ENCODE assay signal across 12 cellular contexts in the genomic region with DNA sequence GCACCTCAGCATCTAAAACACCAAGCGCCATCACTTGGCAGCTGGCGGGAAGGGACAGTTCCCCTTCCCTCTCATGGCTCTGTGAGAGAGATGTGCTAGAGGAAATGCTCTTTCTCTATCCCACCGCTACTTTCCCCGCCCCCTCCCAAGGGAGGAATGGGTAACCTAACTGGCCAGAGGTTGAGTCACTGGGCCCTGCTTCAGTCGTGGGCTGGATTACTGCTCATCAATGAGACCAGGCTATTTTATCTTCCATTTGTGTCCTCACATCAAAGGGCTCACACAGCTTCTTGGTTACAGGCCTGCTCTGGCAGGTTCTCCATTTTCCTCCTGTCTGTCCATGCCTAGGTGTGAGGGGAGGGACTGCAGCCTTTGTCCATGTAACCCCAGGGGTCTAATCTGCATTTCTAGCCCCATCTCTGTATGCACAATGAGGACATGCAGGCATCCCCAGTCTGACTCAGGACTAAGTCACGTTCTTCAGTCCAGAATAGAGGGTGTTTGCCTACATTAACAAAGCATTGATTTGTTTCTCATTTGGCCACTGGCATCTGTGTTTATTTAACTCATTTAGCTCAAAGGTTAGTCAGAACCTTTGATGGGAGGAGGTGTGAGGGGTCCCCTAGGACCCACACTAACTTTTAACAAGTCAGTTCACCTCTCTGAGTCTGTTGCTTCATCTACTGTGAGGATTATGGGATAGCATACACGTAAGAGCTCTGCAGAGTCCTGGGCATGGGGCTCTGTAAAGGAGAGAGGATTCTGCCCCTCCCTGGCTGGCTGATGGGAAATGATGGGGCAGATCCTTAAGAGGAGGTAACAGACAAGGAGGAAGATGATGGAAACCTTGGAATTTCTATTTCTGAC.
A peak's percentile ranks its signal among the peaks of the same experiment; 100 is the strongest.
DNase-seq lines count a peak whose midpoint lies in the region; ATAC-seq and TF ChIP-seq lines count a peak whose summit lies in the region.
"Had no signal": no experiment of that assay in that cellular context is flagged by ENCODE, and none has a peak within 500 bp of the region (broad histone marks: within the 10 kb centered on the region; RNA-seq: fewer than 3 reads in every experiment).

No MANE protein-coding gene starts in this region.

- H3K4me3 Mint-ChIP-seq in progenitor cell of endocrine pancreas (ENCODE audit: low read depth): no peak overlapping the region
- no peak overlapping the region for H3K4me3 Mint-ChIP-seq in activated CD4-positive, alpha-beta T cell treated with anti-CD3 and anti-CD28 coated beads, Interleukin-2, amount 10 ng/mL, durations not matched to agents 7 days and 5 days
- H3K4me3 Mint-ChIP-seq: naive thymus-derived CD4-positive, alpha-beta T cell had no signal

- H3K27ac ChIP-seq in Panc1 (ENCODE audit: low read length): no peak overlapping the region
- no peak overlapping the region for H3K27ac ChIP-seq in upper lobe of right lung
- H3K27ac ChIP-seq: gastrocnemius medialis had no signal

- H3K4me3 ChIP-seq in Panc1 (ENCODE audit: low read depth in 2 of 2, low read length in 2 of 2): no peak overlapping the region
- no peak overlapping the region for H3K4me3 ChIP-seq in upper lobe of right lung
- H3K4me3 ChIP-seq: gastrocnemius medialis had no signal

- peaks cover 11% of the 10 kb centered on the region for H3K4me1 Mint-ChIP-seq in progenitor cell of endocrine pancreas (ENCODE audit: low read depth)
- H3K4me1 Mint-ChIP-seq in activated CD4-positive, alpha-beta T cell treated with anti-CD3 and anti-CD28 coated beads, Interleukin-2, amount 10 ng/mL, durations not matched to agents 7 days and 5 days: peaks cover 6% of the 10 kb centered on the region

- in situ Hi-C loops in Panc1 (cut with HindIII; ENCODE audit: low pct_unique_long_range_greater_than_20kb, low sequenced_read_pairs): no loop called here

- no peaks in the 10 kb centered on the region for H3K9me3 Mint-ChIP-seq in progenitor cell of endocrine pancreas (ENCODE audit: low read depth)
- H3K9me3 Mint-ChIP-seq in activated CD4-positive, alpha-beta T cell treated with anti-CD3 and anti-CD28 coated beads, Interleukin-2, amount 10 ng/mL, durations not matched to agents 7 days and 5 days: no peaks in the 10 kb centered on the region
- H3K9me3 Mint-ChIP-seq: naive thymus-derived CD4-positive, alpha-beta T cell had no signal

- no peaks in the 10 kb centered on the region for H3K4me1 ChIP-seq in Panc1 (ENCODE audit: control insufficient read depth, insufficient read depth, low read length)
- H3K4me1 ChIP-seq in upper lobe of right lung: no peaks in the 10 kb centered on the region
- H3K4me1 ChIP-seq: gastrocnemius medialis had no signal

- POLR2A ChIA-PET in Panc1 (lab: Charles Lee): no interaction called here
- POLR2A ChIA-PET in activated CD4-positive, alpha-beta T cell treated with anti-CD3 and anti-CD28 coated beads, Interleukin-2, amount 10 ng/mL, durations not matched to agents 7 days and 5 days (lab: Charles Lee): no interaction called here

- H3K27me3 ChIP-seq in Panc1 (ENCODE audit: control insufficient read depth, insufficient read depth, low read length) (no peaks in the 10 kb centered on the region), upper lobe of right lung (no peaks in the 10 kb centered on the region)
- H3K27me3 ChIP-seq: gastrocnemius medialis had no signal

- H3K36me3 ChIP-seq in Panc1 (ENCODE audit: control insufficient read depth, insufficient read depth, low read length) (no peaks in the 10 kb centered on the region), upper lobe of right lung (peaks cover 13% of the 10 kb centered on the region)

- no peaks in the 10 kb centered on the region for H3K9me3 ChIP-seq in Panc1 (ENCODE audit: control insufficient read depth, insufficient read depth, low read depth, low read length)
- no peaks in the 10 kb centered on the region for H3K9me3 ChIP-seq in upper lobe of right lung
- H3K9me3 ChIP-seq: gastrocnemius medialis had no signal

- H3K36me3 Mint-ChIP-seq in progenitor cell of endocrine pancreas (ENCODE audit: insufficient read depth): peaks cover 9% of the 10 kb centered on the region
- H3K36me3 Mint-ChIP-seq in activated CD4-positive, alpha-beta T cell treated with anti-CD3 and anti-CD28 coated beads, Interleukin-2, amount 10 ng/mL, durations not matched to agents 7 days and 5 days (ENCODE audit: low read depth): peaks cover 21% of the 10 kb centered on the region

- CTCF ChIA-PET in Panc1 (lab: Charles Lee): interaction anchor here (0.6 kb wide), 1 partner anchor 165 kb away, joined by 5 read pairs; no protein-coding TSS in a partner anchor
- CTCF ChIA-PET in activated CD4-positive, alpha-beta T cell treated with anti-CD3 and anti-CD28 coated beads, Interleukin-2, amount 10 ng/mL, durations not matched to agents 7 days and 5 days (lab: Charles Lee): interaction anchor here (1.2 kb wide), 1 partner anchor 99 kb away, joined by 3 read pairs; no protein-coding TSS in a partner anchor

- no TSS peak for BruUV-seq in Panc1 (replicated peaks; lab: Mats Ljungman, UMichigan)

- TF ChIP-seq CTCF in Panc1 (IDR thresholded peaks at IDR 0.05) (no peak), progenitor cell of endocrine pancreas (IDR thresholded peaks at IDR 0.05; ENCODE audit: unreplicated experiment) (no peak), upper lobe of right lung (IDR thresholded peaks at IDR 0.05) (no peak)

- ATAC-seq in Panc1 (peak; percentile 50), HG02870 (IDR thresholded peaks at IDR 0.05; ENCODE audit: unreplicated experiment) (no peak), upper lobe of right lung (no peak)
- ATAC-seq: activated CD4-positive, CD25-positive, alpha-beta regulatory T cell treated with anti-CD3 and anti-CD28 coated beads, Interleukin-2, amount 50 U/mL, for 24 hours; gastrocnemius medialis; naive thymus-derived CD4-positive, alpha-beta T cell had no signal

- DNase-seq in GOT3 (lab: John Stamatoyannopoulos, UW) (peak; percentile 29), Panc1 (ENCODE audit: low read depth, low spot score) (no peak), fibroblast of peridontal ligament (ENCODE audit: extremely low read depth) (peak; percentile 81), progenitor cell of endocrine pancreas (ENCODE audit: low spot score, unreplicated experiment) (no peak), D341Med (ENCODE audit: low spot score) (no peak), upper lobe of right lung (no peak)
- no peak for DNase-seq in activated CD4-positive, alpha-beta T cell treated with anti-CD3 and anti-CD28 coated beads, Interleukin-2, amount 10 ng/mL, durations not matched to agents 7 days and 5 days
- DNase-seq: gastrocnemius medialis; GF-D8; naive thymus-derived CD4-positive, alpha-beta T cell had no signal

- no peaks in the 10 kb centered on the region for H3K27me3 Mint-ChIP-seq in progenitor cell of endocrine pancreas
- no peaks in the 10 kb centered on the region for H3K27me3 Mint-ChIP-seq in activated CD4-positive, alpha-beta T cell treated with anti-CD3 and anti-CD28 coated beads, Interleukin-2, amount 10 ng/mL, durations not matched to agents 7 days and 5 days
- H3K27me3 Mint-ChIP-seq: naive thymus-derived CD4-positive, alpha-beta T cell had no signal

- intact Hi-C loops in Panc1 (cut with micrococcal nuclease; ENCODE audit: unreplicated experiment) (no loop called here), upper lobe of right lung (cut with DNase I) (no loop called here)

- peak overlapping the region; percentile 25 for H3K27ac Mint-ChIP-seq in progenitor cell of endocrine pancreas
- H3K27ac Mint-ChIP-seq in activated CD4-positive, alpha-beta T cell treated with anti-CD3 and anti-CD28 coated beads, Interleukin-2, amount 10 ng/mL, durations not matched to agents 7 days and 5 days: no peak overlapping the region
- H3K27ac Mint-ChIP-seq: naive thymus-derived CD4-positive, alpha-beta T cell had no signal

Comparison
In these comparisons a context has a peak if more than half of its experiments do, and no peak if none do; other contexts are left out.
1. DNase-seq: peak in GOT3 (single experiment) and fibroblast of peridontal ligament (single experiment); none in Panc1 (single experiment), progenitor cell of endocrine pancreas (single experiment), D341Med (single experiment), activated CD4-positive, alpha-beta T cell treated with anti-CD3 and anti-CD28 coated beads, Interleukin-2, amount 10 ng/mL, durations not matched to agents 7 days and 5 days (single experiment) and upper lobe of right lung (single experiment).